In genomic region chr18:44682871-44683221, GRCh38 we compare ENCODE assay signal across 9 cellular contexts. TPM values are rescaled to one million over a fixed set of nuclear protein-coding genes. Genes with fewer than 3 reads are reported as not detected.
DNase-seq lines count a peak whose midpoint lies in the region; ATAC-seq and TF ChIP-seq lines count a peak whose summit lies in the region.
"Had no signal": no experiment of that assay in that cellular context is flagged by ENCODE, and none has a peak within 500 bp of the region (broad histone marks: within the 10 kb centered on the region; RNA-seq: fewer than 3 reads in every experiment).

No MANE protein-coding gene starts in this region.

- TF ChIP-seq CTCF in OCI-LY7 (conservative IDR thresholded peaks at IDR 0.05; ENCODE audit: low read length) (no peak), upper lobe of right lung (IDR thresholded peaks at IDR 0.05) (no peak)

- ATAC-seq in upper lobe of right lung (no peak), HG02763 (IDR thresholded peaks at IDR 0.05; ENCODE audit: unreplicated experiment) (no peak), HG02571 (IDR thresholded peaks at IDR 0.05; ENCODE audit: unreplicated experiment) (no peak)
- ATAC-seq: A549 had no signal

- POLR2A ChIA-PET in OCI-LY7 (lab: Charles Lee): no interaction called here

- H3K4me3 ChIP-seq in OCI-LY7 (ENCODE audit: low read depth, low read length, poor library complexity, severe bottlenecking): no peak overlapping the region
- H3K4me3 ChIP-seq in iPS-18c (ENCODE audit: insufficient read depth, low read depth, low read length): peak overlapping the region; percentile 34; the same call in 1 of the 2 replicates
- H3K4me3 ChIP-seq in upper lobe of right lung: peak overlapping the region; percentile 82
- H3K4me3 ChIP-seq: A549 had no signal

- DNase-seq in NCI-H2081 (lab: John Stamatoyannopoulos, UW) (peak; percentile 2 to 35), NCI-H2081 treated with DMSO at 0.1 percent for 48 hours (lab: John Stamatoyannopoulos, UW) (no peak), OCI-LY7 (ENCODE audit: low spot score) (no peak), upper lobe of right lung (no peak), Ammon's horn (ENCODE audit: low spot score) (no peak)

- peaks cover 29% of the 10 kb centered on the region for H3K4me1 ChIP-seq in OCI-LY7 (ENCODE audit: insufficient read depth, low read length, poor library complexity, severe bottlenecking)
- peaks cover 16% of the 10 kb centered on the region for H3K4me1 ChIP-seq in upper lobe of right lung
- H3K4me1 ChIP-seq: A549 had no signal

- CTCF ChIA-PET in OCI-LY7 (lab: Charles Lee; ENCODE audit: unreplicated experiment): no interaction called here

- H4K20me1 ChIP-seq in OCI-LY7 (ENCODE audit: insufficient read depth, low read length): no peaks in the 10 kb centered on the region

- H3K27me3 ChIP-seq in upper lobe of right lung: no peaks in the 10 kb centered on the region

- no TSS peak for BruUV-seq in OCI-LY7 (replicated peaks; lab: Mats Ljungman, UMichigan)

- intact Hi-C loops in OCI-LY7 (cut with micrococcal nuclease; ENCODE audit: unreplicated experiment) (no loop called here), upper lobe of right lung (cut with DNase I) (no loop called here)

- H3K4me2 ChIP-seq in OCI-LY7 (ENCODE audit: low read length): peak overlapping the region; percentile 63; the same call in 1 of the 2 replicates
- H3K4me2 ChIP-seq: A549 had no signal

- H3K9me3 ChIP-seq in OCI-LY7 (ENCODE audit: low read length) (no peaks in the 10 kb centered on the region), iPS-18c (ENCODE audit: control insufficient read depth, insufficient read depth, low read length) (no peaks in the 10 kb centered on the region), upper lobe of right lung (no peaks in the 10 kb centered on the region)
- H3K9me3 ChIP-seq: A549 had no signal

- H3K36me3 ChIP-seq in OCI-LY7 (ENCODE audit: insufficient read depth, low read length) (no peaks in the 10 kb centered on the region), upper lobe of right lung (no peaks in the 10 kb centered on the region)

- H2AFZ ChIP-seq in OCI-LY7 (ENCODE audit: low read length): no peak overlapping the region

- H3K27ac ChIP-seq in OCI-LY7 (ENCODE audit: low read depth, low read length, poor library complexity, severe bottlenecking): no peak overlapping the region
- H3K27ac ChIP-seq in upper lobe of right lung: peak overlapping the region; percentile 44
- H3K27ac ChIP-seq: A549 had no signal

- H3K79me2 ChIP-seq in OCI-LY7 (ENCODE audit: insufficient read depth, low read depth, low read length): no peaks in the 10 kb centered on the region

- no peaks in the 10 kb centered on the region for H3K9me2 ChIP-seq in OCI-LY7 (ENCODE audit: insufficient read depth, low read length)

RNA-seq across cellular contexts. Expression of gene SETBP1, which starts 2.2 kb away (rescaled TPM):
- 2.4 and 2.6 TPM in 2 replicates for total RNA-seq in OCI-LY7 (2014; rRNA removed; shearing (Covaris generic))
- total RNA-seq in OCI-LY7 (2022): 8.1 and 9.1 TPM in 2 replicates
- 39.5 TPM for total RNA-seq in upper lobe of right lung

Comparison
In these comparisons a context has a peak if more than half of its experiments do, and no peak if none do; other contexts are left out.
1. DNase-seq: peak in NCI-H2081 (2 of 2); none in NCI-H2081 treated with DMSO at 0.1 percent for 48 hours (single experiment), OCI-LY7 (single experiment), upper lobe of right lung (single experiment) and Ammon's horn (single experiment).